In the genomic region with DNA sequence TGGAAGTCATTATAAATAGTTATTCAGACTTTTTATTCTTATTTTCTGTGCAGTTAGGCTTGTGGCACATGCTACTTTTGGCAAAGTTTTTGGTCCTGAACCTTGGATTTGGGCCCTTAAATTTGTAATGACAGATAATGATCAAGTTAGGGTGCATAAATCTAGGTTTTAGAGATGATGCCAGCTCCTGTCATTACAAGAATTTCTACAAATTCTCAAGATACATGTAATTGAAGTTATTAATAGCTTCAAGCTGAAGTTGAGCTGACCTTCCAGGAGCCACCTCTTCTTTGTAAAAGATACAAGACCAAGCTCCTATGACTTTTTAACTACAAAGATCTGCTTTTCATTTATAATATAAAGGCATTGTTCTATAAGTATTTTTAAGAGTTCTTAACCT, we compare ENCODE assay signal across 5 cellular contexts.
"Had no signal": no experiment of that assay in that cellular context is flagged by ENCODE, and none has a peak within 500 bp of the region (broad histone marks: within the 10 kb centered on the region; RNA-seq: fewer than 3 reads in every experiment).

No MANE protein-coding gene starts in this region.

- H2AFZ ChIP-seq: GM23338 had no signal

- H3K4me3 Mint-ChIP-seq: GM23338, H9, HFFc6 had no signal

- DNase-seq: H9, HFFc6, IMR-90 had no signal

- H3K27ac Mint-ChIP-seq: GM23338, H9, HFFc6 had no signal

- H3K4me2 ChIP-seq: GM23338 had no signal

- H3K4me1 Mint-ChIP-seq: H9 had no signal

- H3K9me3 Mint-ChIP-seq: GM23338, H9, HFFc6 had no signal

- H3K4me3 ChIP-seq: GM23338, K562 had no signal
